In the genomic region with DNA sequence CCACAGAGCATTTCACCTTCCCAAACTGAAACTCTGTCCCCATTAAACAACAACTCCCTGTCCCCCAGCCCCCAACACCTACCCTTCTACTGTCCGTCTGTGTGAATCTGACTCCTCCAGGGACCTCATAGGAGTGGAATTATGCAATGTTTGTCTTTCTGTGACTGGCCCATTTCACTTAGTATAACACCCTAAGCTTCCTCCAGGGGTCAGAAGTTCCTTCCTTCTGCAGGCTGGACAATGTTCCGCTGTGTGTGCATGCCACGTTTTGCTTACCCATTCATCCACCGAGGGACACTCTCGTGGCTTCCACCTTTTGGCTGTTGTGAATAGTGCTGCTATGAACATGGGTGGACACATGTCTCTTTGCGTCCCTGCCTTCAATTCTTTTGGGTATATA, we compare ENCODE assay signal across 1 cellular context.
TF ChIP-seq lines count a peak whose summit lies in the region.

No MANE protein-coding gene starts in this region.

TF ChIP-seq in K562, 482 proteins besides CTCF, POLR2A, EP300 and RAD21 (continued from another document and continues in another):
- TF ChIP-seq KAT8 (IDR thresholded peaks at IDR 0.05; ENCODE audit: low read depth) (no peak), CEBPG (CRISPR knock-in tag; IDR thresholded peaks at IDR 0.05) (peak; percentile 76), CEBPG (tag; conservative IDR thresholded peaks at IDR 0.05 in 1 of 2, IDR thresholded peaks at IDR 0.05 in 1 of 2) (peak; percentile 60 to 70), ESRRA (IDR thresholded peaks at IDR 0.05; ENCODE audit: borderline replicate concordance, low read depth) (no peak), POLR2AphosphoS2 (IDR thresholded peaks at IDR 0.05; ENCODE audit: low read length) (no peak), ZNF23 (CRISPR knock-in tag; IDR thresholded peaks at IDR 0.05) (no peak), TARDBP (IDR thresholded peaks at IDR 0.05) (no peak), RERE (CRISPR knock-in tag; IDR thresholded peaks at IDR 0.05; ENCODE audit: borderline replicate concordance) (no peak), ZNF780A (CRISPR knock-in tag; IDR thresholded peaks at IDR 0.05) (no peak), ZNF766 (CRISPR knock-in tag; conservative IDR thresholded peaks at IDR 0.05) (no peak), GTF3C2 (IDR thresholded peaks at IDR 0.05; ENCODE audit: borderline replicate concordance, extremely low read depth, insufficient read length) (no peak), HNRNPLL (IDR thresholded peaks at IDR 0.05; ENCODE audit: low read depth, low read length, poor library complexity, severe bottlenecking) (no peak), ZNF445 (CRISPR knock-in tag; IDR thresholded peaks at IDR 0.05; ENCODE audit: low read depth) (no peak), E2F8 (IDR thresholded peaks at IDR 0.05; ENCODE audit: low read depth, partially characterized antibody) (no peak), SUPT5H (IDR thresholded peaks at IDR 0.05) (no peak), PHF21A (IDR thresholded peaks at IDR 0.05; ENCODE audit: borderline replicate concordance, low read depth) (no peak), NR4A1 (CRISPR knock-in tag; IDR thresholded peaks at IDR 0.05) (no peak), NR4A1 (tag; IDR thresholded peaks at IDR 0.05) (no peak), DNMT1 (IDR thresholded peaks at IDR 0.05) (no peak), TAF9B (IDR thresholded peaks at IDR 0.05; ENCODE audit: partially characterized antibody) (no peak), MITF (IDR thresholded peaks at IDR 0.05) (no peak), MCM3 (IDR thresholded peaks at IDR 0.05) (no peak), TRIM24 (IDR thresholded peaks at IDR 0.05) (no peak), BHLHE40 (IDR thresholded peaks at IDR 0.05; ENCODE audit: low read length) (0 out of 2 replicates have a peak, but pooled peaks have one; percentile 14), NCOA4 (IDR thresholded peaks at IDR 0.05; ENCODE audit: partially characterized antibody) (no peak), CREB3L1 (IDR thresholded peaks at IDR 0.05; ENCODE audit: borderline replicate concordance, low read depth) (no peak), PRMT5 (CRISPR knock-in tag; IDR thresholded peaks at IDR 0.05) (no peak), ZFP30 (CRISPR knock-in tag; IDR thresholded peaks at IDR 0.05; ENCODE audit: borderline replicate concordance) (no peak), ZNF707 (CRISPR knock-in tag; conservative IDR thresholded peaks at IDR 0.05) (no peak), ATF7 (IDR thresholded peaks at IDR 0.05) (no peak), SOX6 (IDR thresholded peaks at IDR 0.05) (no peak), ATF3 (IDR thresholded peaks at IDR 0.05) (0 out of 2 replicates have a peak, but pooled peaks have one; percentile 25), ATF3 (CRISPR knock-in tag; conservative IDR thresholded peaks at IDR 0.05) (no peak)
- TF ChIP-seq, protein P1, sequence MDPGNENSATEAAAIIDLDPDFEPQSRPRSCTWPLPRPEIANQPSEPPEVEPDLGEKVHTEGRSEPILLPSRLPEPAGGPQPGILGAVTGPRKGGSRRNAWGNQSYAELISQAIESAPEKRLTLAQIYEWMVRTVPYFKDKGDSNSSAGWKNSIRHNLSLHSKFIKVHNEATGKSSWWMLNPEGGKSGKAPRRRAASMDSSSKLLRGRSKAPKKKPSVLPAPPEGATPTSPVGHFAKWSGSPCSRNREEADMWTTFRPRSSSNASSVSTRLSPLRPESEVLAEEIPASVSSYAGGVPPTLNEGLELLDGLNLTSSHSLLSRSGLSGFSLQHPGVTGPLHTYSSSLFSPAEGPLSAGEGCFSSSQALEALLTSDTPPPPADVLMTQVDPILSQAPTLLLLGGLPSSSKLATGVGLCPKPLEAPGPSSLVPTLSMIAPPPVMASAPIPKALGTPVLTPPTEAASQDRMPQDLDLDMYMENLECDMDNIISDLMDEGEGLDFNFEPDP (CRISPR knock-in tag; IDR thresholded peaks at IDR 0.05): no peak
- TF ChIP-seq, protein P2, sequence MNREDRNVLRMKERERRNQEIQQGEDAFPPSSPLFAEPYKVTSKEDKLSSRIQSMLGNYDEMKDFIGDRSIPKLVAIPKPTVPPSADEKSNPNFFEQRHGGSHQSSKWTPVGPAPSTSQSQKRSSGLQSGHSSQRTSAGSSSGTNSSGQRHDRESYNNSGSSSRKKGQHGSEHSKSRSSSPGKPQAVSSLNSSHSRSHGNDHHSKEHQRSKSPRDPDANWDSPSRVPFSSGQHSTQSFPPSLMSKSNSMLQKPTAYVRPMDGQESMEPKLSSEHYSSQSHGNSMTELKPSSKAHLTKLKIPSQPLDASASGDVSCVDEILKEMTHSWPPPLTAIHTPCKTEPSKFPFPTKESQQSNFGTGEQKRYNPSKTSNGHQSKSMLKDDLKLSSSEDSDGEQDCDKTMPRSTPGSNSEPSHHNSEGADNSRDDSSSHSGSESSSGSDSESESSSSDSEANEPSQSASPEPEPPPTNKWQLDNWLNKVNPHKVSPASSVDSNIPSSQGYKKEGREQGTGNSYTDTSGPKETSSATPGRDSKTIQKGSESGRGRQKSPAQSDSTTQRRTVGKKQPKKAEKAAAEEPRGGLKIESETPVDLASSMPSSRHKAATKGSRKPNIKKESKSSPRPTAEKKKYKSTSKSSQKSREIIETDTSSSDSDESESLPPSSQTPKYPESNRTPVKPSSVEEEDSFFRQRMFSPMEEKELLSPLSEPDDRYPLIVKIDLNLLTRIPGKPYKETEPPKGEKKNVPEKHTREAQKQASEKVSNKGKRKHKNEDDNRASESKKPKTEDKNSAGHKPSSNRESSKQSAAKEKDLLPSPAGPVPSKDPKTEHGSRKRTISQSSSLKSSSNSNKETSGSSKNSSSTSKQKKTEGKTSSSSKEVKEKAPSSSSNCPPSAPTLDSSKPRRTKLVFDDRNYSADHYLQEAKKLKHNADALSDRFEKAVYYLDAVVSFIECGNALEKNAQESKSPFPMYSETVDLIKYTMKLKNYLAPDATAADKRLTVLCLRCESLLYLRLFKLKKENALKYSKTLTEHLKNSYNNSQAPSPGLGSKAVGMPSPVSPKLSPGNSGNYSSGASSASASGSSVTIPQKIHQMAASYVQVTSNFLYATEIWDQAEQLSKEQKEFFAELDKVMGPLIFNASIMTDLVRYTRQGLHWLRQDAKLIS (CRISPR knock-in tag; IDR thresholded peaks at IDR 0.05): no peak
- TF ChIP-seq, protein P3, sequence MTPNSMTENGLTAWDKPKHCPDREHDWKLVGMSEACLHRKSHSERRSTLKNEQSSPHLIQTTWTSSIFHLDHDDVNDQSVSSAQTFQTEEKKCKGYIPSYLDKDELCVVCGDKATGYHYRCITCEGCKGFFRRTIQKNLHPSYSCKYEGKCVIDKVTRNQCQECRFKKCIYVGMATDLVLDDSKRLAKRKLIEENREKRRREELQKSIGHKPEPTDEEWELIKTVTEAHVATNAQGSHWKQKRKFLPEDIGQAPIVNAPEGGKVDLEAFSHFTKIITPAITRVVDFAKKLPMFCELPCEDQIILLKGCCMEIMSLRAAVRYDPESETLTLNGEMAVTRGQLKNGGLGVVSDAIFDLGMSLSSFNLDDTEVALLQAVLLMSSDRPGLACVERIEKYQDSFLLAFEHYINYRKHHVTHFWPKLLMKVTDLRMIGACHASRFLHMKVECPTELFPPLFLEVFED (CRISPR knock-in tag; conservative IDR thresholded peaks at IDR 0.05): 0 out of 2 replicates have a peak, but pooled peaks have one; percentile 39
